ENCODE assay signal across 28 cellular contexts in genomic region chr12:123078114-123078465, GRCh38.
DNase-seq lines count a peak whose midpoint lies in the region; ATAC-seq and TF ChIP-seq lines count a peak whose summit lies in the region.
"Had no signal": no experiment of that assay in that cellular context is flagged by ENCODE, and none has a peak within 500 bp of the region (broad histone marks: within the 10 kb centered on the region; RNA-seq: fewer than 3 reads in every experiment).

No MANE protein-coding gene starts in this region.

- no peaks in the 10 kb centered on the region for H3F3A ChIP-seq in smooth muscle cell (ENCODE audit: low read depth)

- H4K20me1 ChIP-seq in smooth muscle cell (ENCODE audit: low read depth): peaks cover 4% of the 10 kb centered on the region

- WGBS in smooth muscle cell (ENCODE audit: low lambda C conversion rate): 98% methylated on average over 12 of the region's 13 CpGs

- no peaks in the 10 kb centered on the region for H3K9me3 ChIP-seq in smooth muscle cell (replicated peaks; ENCODE audit: low read depth)
- H3K9me3 ChIP-seq: esophagus squamous epithelium, heart right ventricle, lower lobe of right lung, upper lobe of right lung had no signal

- H3K9me3 Mint-ChIP-seq in activated CD4-positive, alpha-beta T cell treated with anti-CD3 and anti-CD28 coated beads, Interleukin-2, amount 10 ng/mL, durations not matched to agents 24 days and 14 days: no peaks in the 10 kb centered on the region
- H3K9me3 Mint-ChIP-seq: activated naive CD8-positive, alpha-beta T cell treated with anti-CD3 and anti-CD28 coated beads, Interleukin-2, amount 50 U/mL, for 24 hours; CD4-positive, alpha-beta T cell; HFFc6; IgD-negative memory B cell; naive thymus-derived CD8-positive, alpha-beta T cell; stimulated activated naive B cell treated with anti-CD40 and anti-IgM and Interleukin-4, amounts not matched to agents 10 μg/mL and 1 μg/mL and 100 μg/mL, for 72 hours had no signal

- H3K9ac ChIP-seq in smooth muscle cell (ENCODE audit: low read depth): no peak overlapping the region

- no peak overlapping the region for H3K4me3 ChIP-seq in smooth muscle cell
- H3K4me3 ChIP-seq: esophagus squamous epithelium, heart right ventricle, lower lobe of right lung, upper lobe of right lung had no signal

- no peak for DNase-seq in activated CD4-positive, alpha-beta T cell treated with anti-CD3 and anti-CD28 coated beads, Interleukin-2, amount 10 ng/mL, durations not matched to agents 24 days and 14 days
- no peak for DNase-seq in activated CD4-positive, alpha-beta T cell treated with anti-CD3 and anti-CD28 coated beads for 1 hour
- DNase-seq in NCI-H524 treated with DMSO at 0.1 percent for 48 hours (lab: John Stamatoyannopoulos, UW): peak; percentile 67
- DNase-seq in smooth muscle cell (lab: John Stamatoyannopoulos, UW; ENCODE audit: unreplicated experiment): no peak
- no peak for DNase-seq in GM19238 (ENCODE audit: insufficient read length, low spot score)
- DNase-seq: activated CD4-positive, alpha-beta T cell treated with anti-CD3 and anti-CD28 coated beads, Interleukin-2, amount 50 U/mL, for 48 hours; activated CD4-positive, CD25-positive, alpha-beta regulatory T cell; activated naive CD4-positive, alpha-beta T cell; activated naive CD8-positive, alpha-beta T cell treated with anti-CD3 and anti-CD28 coated beads, Interleukin-2, amount 50 U/mL, for 24 hours; AML-193; CD4-positive, alpha-beta T cell; central memory CD4-positive, alpha-beta T cell; esophagus squamous epithelium; foreskin keratinocyte; GOT3; heart right ventricle; HFFc6; lower lobe of right lung; naive thymus-derived CD8-positive, alpha-beta T cell; NCI-H187; NCI-H774; stimulated activated CD4-positive, alpha-beta T cell treated with anti-CD3 and anti-CD28 coated beads, Interleukin-15, amount 100 ng/mL, for 24 hours; stimulated activated naive B cell treated with anti-CD40 and anti-IgM and Interleukin-4, amounts not matched to agents 10 μg/mL and 1 μg/mL and 100 μg/mL, for 72 hours; upper lobe of right lung had no signal

- H3K27me3 ChIP-seq in layer of hippocampus (ENCODE audit: control insufficient read depth, insufficient read depth, low read length) (no peaks in the 10 kb centered on the region), smooth muscle cell (ENCODE audit: low read depth) (no peaks in the 10 kb centered on the region)
- H3K27me3 ChIP-seq: esophagus squamous epithelium, foreskin keratinocyte, heart right ventricle, upper lobe of right lung had no signal

- no peaks in the 10 kb centered on the region for H3K36me3 ChIP-seq in smooth muscle cell (ENCODE audit: low read depth)
- H3K36me3 ChIP-seq: esophagus squamous epithelium, heart right ventricle, lower lobe of right lung, upper lobe of right lung had no signal

- no peak overlapping the region for H3K4me3 Mint-ChIP-seq in activated CD4-positive, alpha-beta T cell treated with anti-CD3 and anti-CD28 coated beads, Interleukin-2, amount 10 ng/mL, durations not matched to agents 24 days and 14 days
- H3K4me3 Mint-ChIP-seq: activated naive CD8-positive, alpha-beta T cell treated with anti-CD3 and anti-CD28 coated beads, Interleukin-2, amount 50 U/mL, for 24 hours; CD4-positive, alpha-beta T cell; HFFc6; IgD-negative memory B cell; stimulated activated naive B cell treated with anti-CD40 and anti-IgM and Interleukin-4, amounts not matched to agents 10 μg/mL and 1 μg/mL and 100 μg/mL, for 72 hours had no signal

- H3K4me1 Mint-ChIP-seq in activated CD4-positive, alpha-beta T cell treated with anti-CD3 and anti-CD28 coated beads, Interleukin-2, amount 10 ng/mL, durations not matched to agents 24 days and 14 days: peaks cover 44% of the 10 kb centered on the region

- TF ChIP-seq CTCF in smooth muscle cell (IDR thresholded peaks at IDR 0.05; ENCODE audit: borderline replicate concordance, insufficient read depth, poor library complexity, severe bottlenecking): no peak

- H3K36me3 Mint-ChIP-seq in activated CD4-positive, alpha-beta T cell treated with anti-CD3 and anti-CD28 coated beads, Interleukin-2, amount 10 ng/mL, durations not matched to agents 24 days and 14 days (ENCODE audit: low read depth): peaks cover 2% of the 10 kb centered on the region
- H3K36me3 Mint-ChIP-seq: IgD-negative memory B cell; naive thymus-derived CD8-positive, alpha-beta T cell had no signal

- ATAC-seq in HG02884 (IDR thresholded peaks at IDR 0.05; ENCODE audit: unreplicated experiment): no peak
- ATAC-seq in GM21423 (IDR thresholded peaks at IDR 0.05; ENCODE audit: unreplicated experiment): no peak
- ATAC-seq: activated naive CD8-positive, alpha-beta T cell treated with anti-CD3 and anti-CD28 coated beads, Interleukin-2, amount 50 U/mL, for 24 hours; foreskin keratinocyte; lower lobe of right lung; naive thymus-derived CD8-positive, alpha-beta T cell; stimulated activated naive B cell treated with anti-CD40 and anti-IgM and Interleukin-4, amounts not matched to agents 10 μg/mL and 1 μg/mL and 100 μg/mL, for 72 hours; upper lobe of right lung had no signal

- H3K27ac ChIP-seq in layer of hippocampus (ENCODE audit: low read depth, low read length): peak overlapping the region; percentile 48
- H3K27ac ChIP-seq in smooth muscle cell (ENCODE audit: low read depth): no peak overlapping the region
- H3K27ac ChIP-seq: esophagus squamous epithelium, foreskin keratinocyte, lower lobe of right lung, upper lobe of right lung had no signal

- intact Hi-C loops in activated CD4-positive, alpha-beta T cell treated with anti-CD3 and anti-CD28 coated beads, Interleukin-2, amount 10 ng/mL, durations not matched to agents 24 days and 14 days (cut with micrococcal nuclease): loop anchor here (5.0 to 10.0 kb wide), 3 partner anchors 181 to 637 kb away; partner anchors contain the start of genes ATP6V0A2 and VPS37B

- peaks cover 16% of the 10 kb centered on the region for H3K4me1 ChIP-seq in smooth muscle cell (ENCODE audit: low read depth)

- no peaks in the 10 kb centered on the region for H3K27me3 Mint-ChIP-seq in activated CD4-positive, alpha-beta T cell treated with anti-CD3 and anti-CD28 coated beads, Interleukin-2, amount 10 ng/mL, durations not matched to agents 24 days and 14 days
- H3K27me3 Mint-ChIP-seq: activated naive CD8-positive, alpha-beta T cell treated with anti-CD3 and anti-CD28 coated beads, Interleukin-2, amount 50 U/mL, for 24 hours; CD4-positive, alpha-beta T cell; IgD-negative memory B cell; naive thymus-derived CD8-positive, alpha-beta T cell; stimulated activated naive B cell treated with anti-CD40 and anti-IgM and Interleukin-4, amounts not matched to agents 10 μg/mL and 1 μg/mL and 100 μg/mL, for 72 hours had no signal

- peaks cover 5% of the 10 kb centered on the region for H3K79me2 ChIP-seq in smooth muscle cell (ENCODE audit: low read depth)

- no peak overlapping the region for H3K4me2 ChIP-seq in smooth muscle cell

- no peak overlapping the region for H2AFZ ChIP-seq in smooth muscle cell (ENCODE audit: low read depth)

- peak overlapping the region; percentile 98 for H3K27ac Mint-ChIP-seq in activated CD4-positive, alpha-beta T cell treated with anti-CD3 and anti-CD28 coated beads, Interleukin-2, amount 10 ng/mL, durations not matched to agents 24 days and 14 days
- H3K27ac Mint-ChIP-seq: HFFc6 had no signal
